ENCODE assay signal across 1 cellular context in genomic region chr1:171655215-171656116, GRCh38.
TF ChIP-seq lines count a peak whose summit lies in the region.

No MANE protein-coding gene starts in this region.

TF ChIP-seq in endothelial cell of umbilical vein, 7 proteins besides CTCF, POLR2A, EP300 and RAD21:
- TF ChIP-seq EZH2 (IDR thresholded peaks at IDR 0.05; ENCODE audit: borderline replicate concordance, low read depth, low read length, severe bottlenecking) = no peak
- TF ChIP-seq POLR2AphosphoS5 (IDR thresholded peaks at IDR 0.05; ENCODE audit: insufficient read depth, low read depth, low read length) = no peak
- no peak for TF ChIP-seq JUN (IDR thresholded peaks at IDR 0.05; ENCODE audit: borderline replicate concordance, insufficient read depth, insufficient read length, low read depth)
- no peak for TF ChIP-seq MYC (IDR thresholded peaks at IDR 0.05; ENCODE audit: low read depth, low read length)
- no peak for TF ChIP-seq FOS (IDR thresholded peaks at IDR 0.05; ENCODE audit: borderline replicate concordance, insufficient read depth, low read length)
- TF ChIP-seq GATA2 (IDR thresholded peaks at IDR 0.05; ENCODE audit: insufficient read depth, insufficient read length, low read depth, low read length) = no peak
- TF ChIP-seq, protein P1, sequence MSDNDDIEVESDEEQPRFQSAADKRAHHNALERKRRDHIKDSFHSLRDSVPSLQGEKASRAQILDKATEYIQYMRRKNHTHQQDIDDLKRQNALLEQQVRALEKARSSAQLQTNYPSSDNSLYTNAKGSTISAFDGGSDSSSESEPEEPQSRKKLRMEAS (IDR thresholded peaks at IDR 0.05; ENCODE audit: insufficient read depth, insufficient read length) = no peak
